ENCODE assay signal across 8 cellular contexts in the genomic region with DNA sequence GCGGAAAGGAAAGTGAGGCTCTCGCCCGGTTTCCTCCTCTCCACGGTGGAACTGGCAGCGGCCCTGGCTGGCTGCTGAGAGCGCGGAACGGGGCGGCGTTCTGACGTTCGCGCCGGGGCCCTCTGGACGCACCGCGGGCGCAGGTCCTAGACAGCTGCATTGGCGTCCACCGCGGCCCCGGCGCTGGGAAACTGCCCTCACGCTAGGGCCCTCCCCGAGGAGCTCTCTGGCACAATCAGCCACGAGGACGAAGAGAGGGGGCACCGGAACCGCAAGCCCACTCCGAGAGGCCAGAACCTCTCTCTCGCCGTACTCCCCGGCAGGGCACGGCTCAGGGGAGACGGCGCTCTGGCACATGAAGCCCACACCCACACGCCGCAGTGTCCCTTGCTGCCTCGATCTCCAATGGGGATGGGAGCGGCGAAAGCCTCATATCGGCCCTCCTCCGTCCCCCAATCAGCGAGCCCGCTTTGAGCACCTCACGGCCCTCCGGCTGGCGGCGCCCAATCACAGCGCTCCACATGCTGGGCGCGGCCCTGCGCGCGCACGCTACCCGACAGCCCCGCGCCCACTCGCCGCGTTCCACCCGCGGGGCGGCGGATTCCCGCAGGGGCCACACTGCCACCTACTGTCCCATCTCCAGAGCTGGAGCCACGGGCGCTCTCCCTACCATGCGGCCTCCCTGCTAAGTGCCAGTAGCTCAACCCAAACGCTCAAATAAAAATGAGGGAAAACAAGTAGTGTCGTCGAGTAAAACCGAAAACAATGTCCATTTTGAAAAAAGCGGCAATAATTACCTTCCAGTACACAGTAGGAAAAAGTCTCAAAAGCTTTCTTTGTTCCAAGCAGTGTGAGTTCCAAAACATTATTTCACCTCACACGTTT. TPM values are rescaled to one million over a fixed set of nuclear protein-coding genes. Genes with fewer than 3 reads are reported as not detected.
DNase-seq lines count a peak whose midpoint lies in the region; ATAC-seq and TF ChIP-seq lines count a peak whose summit lies in the region.

No MANE protein-coding gene starts in this region.

- DNase-seq in DMS53 treated with DMSO at 0.1 percent for 48 hours (lab: John Stamatoyannopoulos, UW; ENCODE audit: unreplicated experiment) (peak; percentile 96), OCI-M1 (lab: John Stamatoyannopoulos, UW) (peak; percentile 98), erythroblast (lab: John Stamatoyannopoulos, UW) (peak; percentile 98 to 99)
- peak; percentile 94 for DNase-seq in activated T-cell treated with anti-CD3 and anti-CD28 coated beads, Interleukin-2, amount 50 U/mL, for 1 hour
- DNase-seq in stimulated activated CD8-positive, alpha-beta memory T cell treated with anti-CD3 and anti-CD28 coated beads, Interleukin-4, amount 100 ng/mL, for 4 hours (ENCODE audit: low read depth in 2 of 2, low spot score in 1 of 2), result peak; percentile 85 to 92

- H3K36me3 Mint-ChIP-seq in IgD-negative memory B cell, result no peaks in the 10 kb centered on the region

- peak overlapping the region; percentile 92 to 94 for H3K9ac ChIP-seq in mucosa of rectum (ENCODE audit: low read depth in 1 of 2, low read length in 2 of 2)

- no peaks in the 10 kb centered on the region for H3K27me3 Mint-ChIP-seq in IgD-negative memory B cell

- H3K4me1 ChIP-seq in mucosa of rectum (ENCODE audit: control insufficient read depth in 2 of 2, insufficient read depth in 2 of 2, low read length in 2 of 2), result peaks cover 8 to 10% of the 10 kb centered on the region in 2 donors

- peak; percentile 94 for ATAC-seq in GM21576 (IDR thresholded peaks at IDR 0.05; ENCODE audit: unreplicated experiment)

- H3K4me3 ChIP-seq in mucosa of rectum (ENCODE audit: low read length in 2 of 2), result peak overlapping the region; percentile 92 to 94

- H3K27me3 ChIP-seq in mucosa of rectum (ENCODE audit: control insufficient read depth in 2 of 2, insufficient read depth in 2 of 2, low read length in 2 of 2), result no peaks in the 10 kb centered on the region

- peak overlapping the region; percentile 99 for H3K27ac ChIP-seq in mucosa of rectum (ENCODE audit: low read depth in 2 of 2, low read length in 2 of 2)

- H3K4me1 Mint-ChIP-seq in IgD-negative memory B cell, result peaks cover 23 to 37% (median 28%) of the 10 kb centered on the region in 3 donors

- H3K27ac Mint-ChIP-seq in IgD-negative memory B cell, result peak overlapping the region; percentile 97 to 99 (median 99)

- H3K9me3 ChIP-seq in mucosa of rectum (ENCODE audit: control insufficient read depth in 2 of 2, low read length in 2 of 2), result no peaks in the 10 kb centered on the region

- H3K4me3 Mint-ChIP-seq in IgD-negative memory B cell, result peak overlapping the region; percentile 92 to 97 (median 96)

- no peaks in the 10 kb centered on the region for H3K9me3 Mint-ChIP-seq in IgD-negative memory B cell

- peaks cover 13 to 20% of the 10 kb centered on the region in 2 donors for H3K36me3 ChIP-seq in mucosa of rectum (ENCODE audit: control insufficient read depth in 2 of 2, insufficient read depth in 2 of 2, low read length in 2 of 2)

- TF ChIP-seq POLR2A in erythroblast (IDR thresholded peaks at IDR 0.05; ENCODE audit: low read length), result peak; percentile 99

RNA-seq across cellular contexts. Expression of a gene that starts 11.8 kb away (rescaled TPM):
- polyA plus RNA-seq in IgD-negative memory B cell, result 35.5 TPM

RNA-seq across cellular contexts. Expression of a gene that starts 12.0 kb away (rescaled TPM):
- polyA plus RNA-seq in IgD-negative memory B cell, result 2.4 TPM

Comparison
In these comparisons a context has a peak if more than half of its experiments do, and no peak if none do; other contexts are left out.
1. Peak in every context shown above with its lines: DNase-seq, ATAC-seq, H3K4me3 ChIP-seq and H3K27ac ChIP-seq.